17 cellular contexts compared by ENCODE assay signal in the genomic region with DNA sequence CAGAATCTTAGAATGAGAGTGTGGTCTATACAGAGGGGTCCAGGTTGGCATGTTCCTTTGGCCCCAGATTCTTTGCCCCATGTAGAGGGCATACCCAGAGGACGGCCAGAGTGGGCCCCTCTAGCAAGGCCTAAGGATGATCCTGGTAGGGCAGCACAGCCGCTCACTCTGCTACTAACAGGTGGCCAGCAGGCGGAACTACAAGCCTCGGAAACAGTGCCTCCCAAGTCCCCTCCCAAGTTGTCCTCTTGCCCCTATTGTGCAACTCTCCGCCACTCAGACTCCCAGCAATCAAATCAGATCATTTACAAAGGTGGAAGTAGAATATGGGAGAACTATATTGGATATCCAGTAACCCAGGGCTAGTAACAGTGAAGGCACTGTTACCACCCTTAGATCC.
"Had no signal": no experiment of that assay in that cellular context is flagged by ENCODE, and none has a peak within 500 bp of the region (broad histone marks: within the 10 kb centered on the region; RNA-seq: fewer than 3 reads in every experiment).

No MANE protein-coding gene starts in this region.

- H3K27ac Mint-ChIP-seq: activated CD8-positive, alpha-beta memory T cell treated with anti-CD3 and anti-CD28 coated beads, Interleukin-2, amount 10 ng/mL, durations not matched to agents 7 days and 5 days; activated naive CD4-positive, alpha-beta T cell treated with anti-CD3 and anti-CD28 coated beads, Interleukin-2, amount 50 U/mL, for 24 hours; activated T-cell treated with anti-CD3 and anti-CD28 coated beads, Interleukin-2, amount 50 U/mL, for 24 hours had no signal

- H3K27me3 ChIP-seq: ovary, stomach had no signal

- H3K9me3 ChIP-seq: left ventricle myocardium inferior, ovary, stomach, thoracic aorta had no signal

- H3K36me3 ChIP-seq: left ventricle myocardium inferior, ovary, stomach, thoracic aorta had no signal

- H3K36me3 Mint-ChIP-seq: activated CD8-positive, alpha-beta memory T cell treated with anti-CD3 and anti-CD28 coated beads, Interleukin-2, amount 10 ng/mL, durations not matched to agents 7 days and 5 days; activated naive CD4-positive, alpha-beta T cell treated with anti-CD3 and anti-CD28 coated beads, Interleukin-2, amount 50 U/mL, for 24 hours had no signal

- H3K4me3 Mint-ChIP-seq: activated CD8-positive, alpha-beta memory T cell treated with anti-CD3 and anti-CD28 coated beads, Interleukin-2, amount 10 ng/mL, durations not matched to agents 7 days and 5 days; activated naive CD4-positive, alpha-beta T cell treated with anti-CD3 and anti-CD28 coated beads, Interleukin-2, amount 50 U/mL, for 24 hours; activated T-cell treated with anti-CD3 and anti-CD28 coated beads, Interleukin-2, amount 50 U/mL, for 24 hours; neural crest cell had no signal

- H3K4me1 ChIP-seq: stomach had no signal

- H3K9me3 Mint-ChIP-seq: activated naive CD4-positive, alpha-beta T cell treated with anti-CD3 and anti-CD28 coated beads, Interleukin-2, amount 50 U/mL, for 24 hours; activated T-cell treated with anti-CD3 and anti-CD28 coated beads, Interleukin-2, amount 50 U/mL, for 24 hours; neural crest cell had no signal

- H3K27me3 Mint-ChIP-seq: activated CD8-positive, alpha-beta memory T cell treated with anti-CD3 and anti-CD28 coated beads, Interleukin-2, amount 10 ng/mL, durations not matched to agents 7 days and 5 days; activated naive CD4-positive, alpha-beta T cell treated with anti-CD3 and anti-CD28 coated beads, Interleukin-2, amount 50 U/mL, for 24 hours; activated T-cell treated with anti-CD3 and anti-CD28 coated beads, Interleukin-2, amount 50 U/mL, for 24 hours had no signal

- H3K4me3 ChIP-seq: left ventricle myocardium inferior, ovary, stomach, thoracic aorta had no signal

- H3K4me1 Mint-ChIP-seq: activated CD8-positive, alpha-beta memory T cell treated with anti-CD3 and anti-CD28 coated beads, Interleukin-2, amount 10 ng/mL, durations not matched to agents 7 days and 5 days; activated naive CD4-positive, alpha-beta T cell treated with anti-CD3 and anti-CD28 coated beads, Interleukin-2, amount 50 U/mL, for 24 hours; neural crest cell had no signal

- ATAC-seq: activated CD8-positive, alpha-beta memory T cell treated with anti-CD3 and anti-CD28 coated beads, Interleukin-2, amount 10 ng/mL, durations not matched to agents 7 days and 5 days; esophagus mucosa had no signal

- FAIRE-seq: islet of Langerhans, urothelium cell line had no signal

- DNase-seq: activated CD4-positive, alpha-beta T cell treated with anti-CD3 and anti-CD28 coated beads, Interleukin-2, amount 50 U/mL, for 48 hours; activated CD4-positive, CD25-positive, alpha-beta regulatory T cell treated with anti-CD3 and anti-CD28 coated beads, Interleukin-2, amount 50 U/mL, for 72 hours; activated CD8-positive, alpha-beta memory T cell treated with anti-CD3 and anti-CD28 coated beads, Interleukin-2, amount 10 ng/mL, durations not matched to agents 7 days and 5 days; activated effector memory CD4-positive, alpha-beta T cell treated with Interleukin-2 at 50 U/mL for 16 hours; activated T-cell treated with anti-CD3 and anti-CD28 coated beads, Interleukin-2, amount 50 U/mL, for 24 hours; central memory CD4-positive, alpha-beta T cell; left ventricle myocardium inferior; ovary; stimulated activated CD4-positive, alpha-beta T cell treated with anti-CD3 and anti-CD28 coated beads, Interleukin-15, amount 100 ng/mL, for 24 hours; stimulated activated CD4-positive, alpha-beta T cell treated with anti-CD3 and anti-CD28 coated beads, Interleukin-4, amount 100 ng/mL, for 24 hours; stomach had no signal

- H3K27ac ChIP-seq: left ventricle myocardium inferior, ovary, stomach, thoracic aorta had no signal
